ENCODE assay signal across 23 cellular contexts in genomic region chr21:41481191-41481590, GRCh38. TPM values are rescaled to one million over a fixed set of nuclear protein-coding genes. Genes with fewer than 3 reads are reported as not detected.
A peak's percentile ranks its signal among the peaks of the same experiment; 100 is the strongest.
DNase-seq lines count a peak whose midpoint lies in the region; TF ChIP-seq lines count a peak whose summit lies in the region.
"Had no signal": no experiment of that assay in that cellular context is flagged by ENCODE, and none has a peak within 500 bp of the region (broad histone marks: within the 10 kb centered on the region; RNA-seq: fewer than 3 reads in every experiment).

No MANE protein-coding gene starts in this region.

- H3K4me1 ChIP-seq in mesenchymal stem cell (ENCODE audit: control insufficient read depth, insufficient read depth, low read depth, low read length), result peaks cover 13% of the 10 kb centered on the region
- H3K4me1 ChIP-seq: colonic mucosa had no signal

- no peak overlapping the region for H3K23ac ChIP-seq in mesenchymal stem cell (ENCODE audit: low read length in 2 of 2)

- no peak overlapping the region for H3K14ac ChIP-seq in mesenchymal stem cell (ENCODE audit: low read length in 2 of 2)

- no peak overlapping the region for H3K18ac ChIP-seq in mesenchymal stem cell (ENCODE audit: low read depth in 1 of 2, low read length in 2 of 2)

- H2BK5ac ChIP-seq in mesenchymal stem cell (ENCODE audit: low read depth, low read length, poor library complexity, severe bottlenecking), result no peak overlapping the region

- TF ChIP-seq CTCF in AG04450 (IDR thresholded peaks at IDR 0.05; ENCODE audit: low read depth, low read length) (no peak), brain microvascular endothelial cell (IDR thresholded peaks at IDR 0.05; ENCODE audit: low read depth, low read length, missing control alignments) (no peak), GM13977 (IDR thresholded peaks at IDR 0.05; ENCODE audit: extremely low read depth, insufficient read depth, missing control alignments) (no peak)

- H3K27ac ChIP-seq in AG04450 (ENCODE audit: low read depth, low read length), result no peak overlapping the region
- no peak overlapping the region for H3K27ac ChIP-seq in brain microvascular endothelial cell
- H3K27ac ChIP-seq in mesenchymal stem cell (ENCODE audit: low read length, poor library complexity, severe bottlenecking), result no peak overlapping the region
- H3K27ac ChIP-seq: colonic mucosa, lower lobe of right lung, neutrophil had no signal

- no peak overlapping the region for H2BK15ac ChIP-seq in mesenchymal stem cell (ENCODE audit: low read depth, poor library complexity, severe bottlenecking)

- in situ Hi-C loops in brain microvascular endothelial cell (cut with HindIII; ENCODE audit: low pct_ligation_motif_present, low sequenced_read_pairs) (no loop called here), GM13977 (cut with MboI; ENCODE audit: low pct_unique_long_range_greater_than_20kb, low sequenced_read_pairs, unreplicated experiment) (no loop called here)

- WGBS in mesenchymal stem cell, result 38% methylated on average over 7 of the region's 8 CpGs

- no peak overlapping the region for H3K4me2 ChIP-seq in mesenchymal stem cell (ENCODE audit: low read length, poor library complexity, severe bottlenecking)

- H3K4ac ChIP-seq in mesenchymal stem cell (ENCODE audit: low read depth in 1 of 2, low read length in 2 of 2), result no peak overlapping the region

- no peak overlapping the region for H2BK120ac ChIP-seq in mesenchymal stem cell (ENCODE audit: low read depth, low read length)

- H3K36me3 ChIP-seq in brain microvascular endothelial cell (replicated peaks) (no peaks in the 10 kb centered on the region), mesenchymal stem cell (ENCODE audit: control insufficient read depth in 1 of 2, insufficient read depth in 2 of 2, low read depth in 1 of 2, low read length in 2 of 2) (no peaks in the 10 kb centered on the region)
- H3K36me3 ChIP-seq: neutrophil had no signal

- no peak overlapping the region for H2BK12ac ChIP-seq in mesenchymal stem cell (ENCODE audit: low read length in 2 of 2)

- CTCF ChIA-PET in AG04450 (lab: Charles Lee), result interaction anchor here (0.8 kb wide), 1 partner anchor 197 kb away, joined by 3 read pairs; no protein-coding TSS in a partner anchor

- no peak overlapping the region for H4K8ac ChIP-seq in mesenchymal stem cell (ENCODE audit: low read length)

- POLR2A ChIA-PET in AG04450 (lab: Yijun Ruan, JAX), result no interaction called here

- no peak overlapping the region for H3K4me3 ChIP-seq in AG04450 (ENCODE audit: low read depth, low read length)
- H3K4me3 ChIP-seq in brain microvascular endothelial cell (ENCODE audit: low read depth, low read length), result no peak overlapping the region
- H3K4me3 ChIP-seq in mesenchymal stem cell (ENCODE audit: insufficient read depth in 1 of 2, low read depth in 1 of 2, low read length in 2 of 2), result no peak overlapping the region
- H3K4me3 ChIP-seq: colonic mucosa, lower lobe of right lung had no signal

- H3K27me3 ChIP-seq in AG04450 (ENCODE audit: control insufficient read depth, insufficient read depth, low read length), result no peaks in the 10 kb centered on the region
- H3K27me3 ChIP-seq in brain microvascular endothelial cell (replicated peaks), result no peaks in the 10 kb centered on the region
- H3K27me3 ChIP-seq in mesenchymal stem cell (ENCODE audit: control insufficient read depth in 1 of 2, insufficient read depth in 1 of 2, low read length in 2 of 2), result peaks cover under 1 to 34% of the 10 kb centered on the region in 2 experiments
- H3K27me3 ChIP-seq: colonic mucosa had no signal

- H3K9me3 ChIP-seq in AG04450 (ENCODE audit: control insufficient read depth, insufficient read depth, low read length) (no peaks in the 10 kb centered on the region; the same call in 1 of the 2 replicates), mesenchymal stem cell (ENCODE audit: control insufficient read depth, low read length) (no peaks in the 10 kb centered on the region)
- H3K9me3 ChIP-seq: colonic mucosa, lower lobe of right lung, neutrophil had no signal

- no peak overlapping the region for H3K9ac ChIP-seq in mesenchymal stem cell (ENCODE audit: low read length)

- DNase-seq in AG04450 (ENCODE audit: low read depth, low spot score), result peak; percentile 23
- DNase-seq in NCI-H226, result peak; percentile 71
- DNase-seq in brain microvascular endothelial cell, result peak; percentile 37
- peak; percentile 65 for DNase-seq in mesenchymal stem cell
- no peak for DNase-seq in NCI-H187 treated with DMSO at 0.1 percent for 48 hours (lab: John Stamatoyannopoulos, UW)
- DNase-seq in GM13977 (ENCODE audit: low spot score), result no peak
- no peak for DNase-seq in effector CD4-positive, alpha-beta T cell
- no peak for DNase-seq in DMS153 treated with DMSO at 0.1 percent for 48 hours (lab: John Stamatoyannopoulos, UW; ENCODE audit: unreplicated experiment)
- DNase-seq: activated CD4-positive, CD25-positive, alpha-beta regulatory T cell treated with anti-CD3 and anti-CD28 coated beads, Interleukin-2, amount 50 U/mL, for 72 hours; activated naive CD4-positive, alpha-beta T cell treated with anti-CD3 and anti-CD28 coated beads, Interleukin-2, amount 10 ng/mL, durations not matched to agents 7 days and 5 days; activated T-cell treated with anti-CD3 and anti-CD28 coated beads, Interleukin-2, amount 50 U/mL, for 4 hours; C1 segment of cervical spinal cord; colonic mucosa; GF-D8; GOT3; hippocampal formation; lower lobe of right lung; NCI-H1048; NCI-H2029; retina; stimulated activated CD8-positive, alpha-beta memory T cell treated with anti-CD3 and anti-CD28 coated beads, Interleukin-4, amount 100 ng/mL, for 48 hours; T-helper 9 cell had no signal

- no peak overlapping the region for H4K91ac ChIP-seq in mesenchymal stem cell (ENCODE audit: low read length)

- no peak overlapping the region for H2AFZ ChIP-seq in mesenchymal stem cell (ENCODE audit: low read depth, low read length)

- no peaks in the 10 kb centered on the region for H3K79me1 ChIP-seq in mesenchymal stem cell (replicated peaks; ENCODE audit: low read length, poor library complexity, severe bottlenecking)

- H2AK5ac ChIP-seq in mesenchymal stem cell (ENCODE audit: low read length, severe bottlenecking), result no peak overlapping the region

RNA-seq across cellular contexts. Expression of gene TMPRSS2, which starts 26.8 kb away (rescaled TPM):
- not detected in 2 replicates for polyA plus RNA-seq in AG04450 (2011; rRNA removed)
- polyA minus RNA-seq in AG04450 (2011; rRNA and poly(A)+ RNA removed), result not detected in 2 replicates
- 0.08 TPM for polyA plus RNA-seq in mesenchymal stem cell (2013, experiment 1 of 2)
- 0.04 TPM for polyA plus RNA-seq in mesenchymal stem cell (2013, experiment 2 of 2)

RNA-seq across cellular contexts. Expression of gene MX1, which starts 55.2 kb away (rescaled TPM):
- polyA plus RNA-seq in AG04450 (2011; rRNA removed), result 1.1 and 1.3 TPM in 2 replicates
- 1.6 and 3.7 TPM in 2 replicates for polyA minus RNA-seq in AG04450 (2011; rRNA and poly(A)+ RNA removed)
- polyA plus RNA-seq in mesenchymal stem cell (2013, experiment 1 of 2), result 6.6 TPM
- 6.5 TPM for polyA plus RNA-seq in mesenchymal stem cell (2013, experiment 2 of 2)

Comparison
In these comparisons a context has a peak if more than half of its experiments do, and no peak if none do; other contexts are left out.
1. DNase-seq: peak in AG04450 (single experiment), NCI-H226 (single experiment), brain microvascular endothelial cell (single experiment) and mesenchymal stem cell (single experiment); none in NCI-H187 treated with DMSO at 0.1 percent for 48 hours (single experiment), GM13977 (single experiment), effector CD4-positive, alpha-beta T cell (single experiment) and DMS153 treated with DMSO at 0.1 percent for 48 hours (single experiment).